8 cellular contexts compared by ENCODE assay signal in genomic region chr7:20786779-20787651, GRCh38. TPM values are rescaled to one million over a fixed set of nuclear protein-coding genes. Genes with fewer than 3 reads are reported as not detected.
DNase-seq lines count a peak whose midpoint lies in the region; ATAC-seq, FAIRE-seq and TF ChIP-seq lines count a peak whose summit lies in the region.

SP8 (minus strand) TSS chr7:20786886; CDS start chr7:20786798, 88 bp downstream.

- ATAC-seq in mucosa of descending colon = peak; percentile 64

- H3K4me1 ChIP-seq in BE2C = no peaks in the 10 kb centered on the region
- peaks cover 9% of the 10 kb centered on the region for H3K4me1 ChIP-seq in HAP-1
- H3K4me1 ChIP-seq in mucosa of descending colon (ENCODE audit: low read depth) = peaks cover 18% of the 10 kb centered on the region

- H3K27me3 ChIP-seq in BE2C (peaks cover 99% of the 10 kb centered on the region), HAP-1 (ENCODE audit: low read depth) (peaks cover 49% of the 10 kb centered on the region)

- H3K36me3 ChIP-seq in BE2C = no peaks in the 10 kb centered on the region
- no peaks in the 10 kb centered on the region for H3K36me3 ChIP-seq in HAP-1 (replicated peaks)
- no peaks in the 10 kb centered on the region for H3K36me3 ChIP-seq in mucosa of descending colon (ENCODE audit: low read depth)

- peaks cover 3% of the 10 kb centered on the region; the same call in 1 of the 2 replicates for H3K9me3 ChIP-seq in BE2C
- H3K9me3 ChIP-seq in HAP-1 = no peaks in the 10 kb centered on the region
- no peaks in the 10 kb centered on the region for H3K9me3 ChIP-seq in mucosa of descending colon

- in situ Hi-C loops in HAP-1 (cut with MboI; ENCODE audit: low sequenced_read_pairs) = no loop called here

- intact Hi-C loops in mucosa of descending colon (cut with DNase I, micrococcal nuclease) = no loop called here

- DNase-seq in BE2C (peak; percentile 57), HAP-1 (ENCODE audit: low spot score in 2 of 2) (peak; percentile 69 to 87), OCI-M1 (lab: John Stamatoyannopoulos, UW) (peak; percentile 62), choroid plexus epithelial cell (ENCODE audit: low read depth) (no peak), mucosa of descending colon (peak in 2 of 3 donors; percentile 73), OCI-M2 (lab: John Stamatoyannopoulos, UW; ENCODE audit: unreplicated experiment) (no peak), dedifferentiated amniotic fluid mesenchymal stem cell (ENCODE audit: extremely low spot score) (no peak), GM12892 (ENCODE audit: insufficient read length) (no peak)

- no peak for TF ChIP-seq POLR2A in GM12892 (IDR thresholded peaks at IDR 0.05; ENCODE audit: low read depth, low read length)

- no peak for FAIRE-seq in GM12892 (lab: Jason Lieb, UNC)

- TF ChIP-seq CTCF in BE2C (IDR thresholded peaks at IDR 0.05; ENCODE audit: low read depth, low read length) (no peak), choroid plexus epithelial cell (conservative IDR thresholded peaks at IDR 0.05; ENCODE audit: low read depth, low read length) (no peak), mucosa of descending colon (IDR thresholded peaks at IDR 0.05) (no peak)

- peak within 1 kb of the TSS; percentile 54 for H3K4me3 ChIP-seq in BE2C (ENCODE audit: low read depth, low read length)
- peak within 1 kb of the TSS; percentile 50 for H3K4me3 ChIP-seq in HAP-1
- H3K4me3 ChIP-seq in choroid plexus epithelial cell (ENCODE audit: low read depth, low read length) = peak within 1 kb of the TSS; percentile 4
- no peak within 1 kb of the TSS for H3K4me3 ChIP-seq in mucosa of descending colon

RNA-seq across cellular contexts. Expression of gene SP8, which starts in this region (rescaled TPM):
- polyA plus RNA-seq in BE2C (2012; ENCODE audit: insufficient read depth, insufficient read length, low read depth) = not detected
- not detected for total RNA-seq in mucosa of descending colon
- not detected for polyA plus RNA-seq in GM12892 (2012; ENCODE audit: missing spikeins)

Comparison
In these comparisons a context has a peak if more than half of its experiments do, and no peak if none do; other contexts are left out.
1. Peak in DNase-seq and ATAC-seq in mucosa of descending colon; RNA of the gene not detected or under 1 TPM.
2. DNase-seq: peak in BE2C (single experiment), HAP-1 (2 of 2) and OCI-M1 (single experiment); none in choroid plexus epithelial cell (single experiment), OCI-M2 (single experiment), dedifferentiated amniotic fluid mesenchymal stem cell (single experiment) and GM12892 (single experiment).